ENCODE assay signal across 8 cellular contexts in the genomic region with DNA sequence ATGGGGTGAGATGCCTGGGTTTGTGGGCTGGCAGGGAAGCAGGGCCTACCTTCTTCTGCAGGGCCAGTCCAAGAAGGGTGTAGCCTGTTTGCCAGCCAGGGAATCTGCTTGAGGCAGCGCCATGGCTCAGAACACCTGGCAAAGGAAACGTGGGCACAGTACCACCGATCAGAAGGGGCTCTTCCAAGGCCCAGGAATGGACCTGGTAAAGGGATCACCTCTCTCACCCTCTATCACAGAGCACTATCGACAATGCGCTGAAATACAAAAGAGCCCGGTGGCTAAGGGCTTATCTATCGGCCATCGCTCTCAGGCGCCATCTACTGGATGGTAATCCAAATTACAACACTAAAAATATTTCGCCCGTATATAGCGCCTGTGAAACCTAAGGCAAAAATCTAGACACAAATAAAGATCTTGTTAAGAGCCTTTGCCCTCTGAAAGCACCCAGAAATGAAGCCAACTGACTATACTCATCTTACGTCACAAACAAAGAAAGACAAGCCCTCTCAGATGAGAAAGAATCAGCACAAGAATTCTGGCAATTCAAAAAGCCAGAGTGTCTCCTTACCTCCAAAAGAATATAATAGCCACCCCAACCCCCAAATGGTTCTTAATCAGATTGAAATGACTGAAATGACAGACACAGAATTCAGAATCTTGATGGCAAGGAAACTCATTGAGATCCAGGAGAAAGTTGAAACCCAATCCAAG.
DNase-seq lines count a peak whose midpoint lies in the region; ATAC-seq and TF ChIP-seq lines count a peak whose summit lies in the region.

No MANE protein-coding gene starts in this region.

- no peaks in the 10 kb centered on the region for H3K27me3 ChIP-seq in uterus

- peak; percentile 62 for ATAC-seq in HG02840 (IDR thresholded peaks at IDR 0.05; ENCODE audit: low FRiP score, unreplicated experiment)

- no peak for TF ChIP-seq POLR2A in uterus (IDR thresholded peaks at IDR 0.05)

- H3K4me3 Mint-ChIP-seq in chondrocyte (ENCODE audit: unreplicated experiment): no peak overlapping the region
- H3K4me3 Mint-ChIP-seq in neural crest cell: no peak overlapping the region

- H3K9me3 Mint-ChIP-seq in chondrocyte (ENCODE audit: low read depth) (peaks cover 21% of the 10 kb centered on the region), neural crest cell (peaks cover 13% of the 10 kb centered on the region)

- no peaks in the 10 kb centered on the region for H3K36me3 Mint-ChIP-seq in chondrocyte (ENCODE audit: low read depth)
- peaks cover 3% of the 10 kb centered on the region for H3K36me3 Mint-ChIP-seq in neural crest cell (ENCODE audit: low read depth)

- no peak overlapping the region for H3K4me3 ChIP-seq in uterus

- peak; percentile 74 for TF ChIP-seq CTCF in chondrocyte (IDR thresholded peaks at IDR 0.05)
- TF ChIP-seq CTCF in neural crest cell (conservative IDR thresholded peaks at IDR 0.05): peak; percentile 69
- TF ChIP-seq CTCF in uterus (IDR thresholded peaks at IDR 0.05): peak in 1 of 4 experiments; percentile 12

- no peaks in the 10 kb centered on the region for H3K27me3 Mint-ChIP-seq in chondrocyte (ENCODE audit: low read depth)
- peaks cover 6% of the 10 kb centered on the region for H3K27me3 Mint-ChIP-seq in neural crest cell (ENCODE audit: low read depth)

- H3K4me1 Mint-ChIP-seq in chondrocyte (ENCODE audit: low read depth) (no peaks in the 10 kb centered on the region), neural crest cell (no peaks in the 10 kb centered on the region)

- no peaks in the 10 kb centered on the region for H3K4me1 ChIP-seq in uterus

- intact Hi-C loops in posterior vena cava (cut with DNase I): loop anchor here in 1 of 2 donors (10.0 kb wide), 1 partner anchor 200 kb away; no protein-coding TSS in a partner anchor
- intact Hi-C loops in uterus (cut with DNase I; ENCODE audit: low total_unique reads): no loop called here

- no peaks in the 10 kb centered on the region for H3K36me3 ChIP-seq in uterus

- peak; percentile 3 for DNase-seq in NCI-H748 (lab: John Stamatoyannopoulos, UW; ENCODE audit: unreplicated experiment)
- DNase-seq in NCI-H748 treated with DMSO at 0.1 percent for 48 hours (lab: John Stamatoyannopoulos, UW): no peak
- DNase-seq in SK-N-DZ (ENCODE audit: low spot score): peak; percentile 10
- DNase-seq in chondrocyte (ENCODE audit: low spot score): no peak
- DNase-seq in neural crest cell (ENCODE audit: low read depth, low spot score): no peak
- DNase-seq in posterior vena cava (ENCODE audit: low spot score): no peak
- no peak for DNase-seq in uterus

- peaks cover 0 to 5% of the 10 kb centered on the region in 2 donors for H3K9me3 ChIP-seq in uterus

- H3K27ac Mint-ChIP-seq in chondrocyte (ENCODE audit: unreplicated experiment) (no peak overlapping the region), neural crest cell (ENCODE audit: unreplicated experiment) (no peak overlapping the region)

- no peak overlapping the region for H3K27ac ChIP-seq in uterus

Comparison
In these comparisons a context has a peak if more than half of its experiments do, and no peak if none do; other contexts are left out.
1. DNase-seq: peak in NCI-H748 (single experiment) and SK-N-DZ (single experiment); none in NCI-H748 treated with DMSO at 0.1 percent for 48 hours (single experiment), chondrocyte (single experiment), neural crest cell (single experiment), posterior vena cava (single experiment) and uterus (0 of 2).